ENCODE assay signal across 11 cellular contexts in the genomic region with DNA sequence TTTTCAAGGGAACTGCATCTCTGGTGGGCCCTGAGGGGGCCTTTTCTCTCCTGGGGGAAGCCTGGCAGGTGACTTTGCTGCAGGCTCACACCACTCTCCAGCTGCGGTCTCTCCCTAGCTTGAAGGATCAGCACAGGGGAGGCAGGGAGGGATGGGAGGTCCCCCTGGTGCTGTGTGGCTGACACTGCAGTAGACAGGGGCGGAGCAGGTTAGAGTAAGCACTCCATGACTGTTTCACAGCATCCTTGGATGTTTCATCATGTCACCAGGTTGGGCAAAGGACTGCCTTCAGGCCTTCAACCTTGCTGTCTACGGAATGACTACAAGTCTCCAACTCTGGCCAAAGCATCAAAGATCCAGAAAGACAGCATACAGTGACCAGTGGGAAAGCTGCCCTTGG.
DNase-seq lines count a peak whose midpoint lies in the region; ATAC-seq and TF ChIP-seq lines count a peak whose summit lies in the region.
"Had no signal": no experiment of that assay in that cellular context is flagged by ENCODE, and none has a peak within 500 bp of the region (broad histone marks: within the 10 kb centered on the region; RNA-seq: fewer than 3 reads in every experiment).

No MANE protein-coding gene starts in this region.

- H3K9ac ChIP-seq in HCT116 (ENCODE audit: low read length): no peak overlapping the region

- H2AFZ ChIP-seq in HCT116 (ENCODE audit: low read depth, low read length, poor library complexity, severe bottlenecking): no peak overlapping the region

- ATAC-seq in HCT116 (peak; percentile 95), HG02938 (IDR thresholded peaks at IDR 0.05; ENCODE audit: unreplicated experiment) (no peak)
- ATAC-seq in activated T-helper 17 cell treated with anti-CD3 and anti-CD28 coated beads, Interleukin-2, amount 50 U/mL, for 72 hours (replicated peaks): no peak
- ATAC-seq: lower lobe of right lung had no signal

- H3K36me3 ChIP-seq in HCT116 (ENCODE audit: control insufficient read depth in 1 of 2, insufficient read depth in 2 of 2, low read length in 2 of 2) (no peaks in the 10 kb centered on the region), transverse colon (no peaks in the 10 kb centered on the region)
- H3K36me3 ChIP-seq: lower lobe of right lung had no signal

- peaks cover 4% of the 10 kb centered on the region for H3K27me3 Mint-ChIP-seq in activated T-helper 17 cell treated with anti-CD3 and anti-CD28 coated beads, Interleukin-2, amount 50 U/mL, for 72 hours

- H3K4me2 ChIP-seq in HCT116 (ENCODE audit: low read length): no peak overlapping the region

- CTCF ChIA-PET in HCT116 (lab: Charles Lee): no interaction called here

- no peaks in the 10 kb centered on the region for H4K20me1 ChIP-seq in HCT116 (ENCODE audit: insufficient read depth)

- H3K27ac ChIP-seq in HCT116 (ENCODE audit: low read depth, low read length): no peak overlapping the region
- no peak overlapping the region for H3K27ac ChIP-seq in transverse colon
- H3K27ac ChIP-seq: lower lobe of right lung had no signal

- RAD21 ChIA-PET in HCT116 (lab: Charles Lee; ENCODE audit: low non-redundant PET in 1 of 2, low total read pairs in 2 of 2, uncharacterized antibody in 2 of 2, unreplicated experiment in 2 of 2): interaction anchor here in 1 of 2 experiments (0.6 kb wide), 1 partner anchor 423 kb away, joined by 3 read pairs; no protein-coding TSS in a partner anchor

- 65% methylated on average over 3 of the region's 3 CpGs; no CpG with 5 or more reads in 1 of the 2 donors for WGBS in transverse colon (ENCODE audit: low coverage in 1 of 2), 2 donors

- H3K4me3 Mint-ChIP-seq in activated T-helper 17 cell treated with anti-CD3 and anti-CD28 coated beads, Interleukin-2, amount 50 U/mL, for 72 hours: no peak overlapping the region
- H3K4me3 Mint-ChIP-seq: activated naive CD8-positive, alpha-beta T cell treated with anti-CD3 and anti-CD28 coated beads, Interleukin-2, amount 10 ng/mL, durations not matched to agents 7 days and 5 days had no signal

- no peaks in the 10 kb centered on the region for H3K9me3 Mint-ChIP-seq in activated T-helper 17 cell treated with anti-CD3 and anti-CD28 coated beads, Interleukin-2, amount 50 U/mL, for 72 hours
- H3K9me3 Mint-ChIP-seq: activated naive CD8-positive, alpha-beta T cell treated with anti-CD3 and anti-CD28 coated beads, Interleukin-2, amount 10 ng/mL, durations not matched to agents 7 days and 5 days had no signal

- no peak for TF ChIP-seq POLR2A in HCT116 (IDR thresholded peaks at IDR 0.05; ENCODE audit: borderline replicate concordance, extremely low read depth, insufficient read depth, insufficient read length)
- TF ChIP-seq POLR2A in transverse colon (IDR thresholded peaks at IDR 0.05): no peak

- intact Hi-C loops in HCT116 (cut with micrococcal nuclease) (no loop called here), transverse colon (cut with DNase I; ENCODE audit: low total_unique reads) (no loop called here)

- no peaks in the 10 kb centered on the region for H3K9me2 ChIP-seq in HCT116 (ENCODE audit: insufficient read depth)

- H3K79me2 ChIP-seq in HCT116 (ENCODE audit: insufficient read depth, low read length): no peaks in the 10 kb centered on the region

- POLR2A ChIA-PET in HCT116 (lab: Charles Lee): no interaction called here

- H3K4me3 ChIP-seq in HCT116 (replicated peaks in 1 of 2; ENCODE audit: low read depth in 1 of 2, low read length in 2 of 2) (no peak overlapping the region), transverse colon (no peak overlapping the region)
- H3K4me3 ChIP-seq: lower lobe of right lung had no signal

- H3K4me1 Mint-ChIP-seq in activated T-helper 17 cell treated with anti-CD3 and anti-CD28 coated beads, Interleukin-2, amount 50 U/mL, for 72 hours: no peaks in the 10 kb centered on the region
- H3K4me1 Mint-ChIP-seq: activated naive CD8-positive, alpha-beta T cell treated with anti-CD3 and anti-CD28 coated beads, Interleukin-2, amount 10 ng/mL, durations not matched to agents 7 days and 5 days had no signal

- no peaks in the 10 kb centered on the region for H3K9me3 ChIP-seq in HCT116 (ENCODE audit: control insufficient read depth in 1 of 2, insufficient read depth in 1 of 2, low read depth in 1 of 2, low read length in 2 of 2)
- H3K9me3 ChIP-seq in transverse colon: no peaks in the 10 kb centered on the region
- H3K9me3 ChIP-seq: lower lobe of right lung had no signal

- DNase-seq in NCI-H2081 (lab: John Stamatoyannopoulos, UW) (peak; percentile 28 to 42), NCI-H2081 treated with DMSO at 0.1 percent for 48 hours (lab: John Stamatoyannopoulos, UW) (no peak), HCT116 (ENCODE audit: low read depth, low spot score) (peak; percentile 44), RPMI7951 (ENCODE audit: low read depth) (peak; percentile 1), left kidney (ENCODE audit: low read depth, low spot score) (peak; percentile 42), transverse colon (no peak)
- DNase-seq: activated naive CD8-positive, alpha-beta T cell treated with anti-CD3 and anti-CD28 coated beads, Interleukin-2, amount 10 ng/mL, durations not matched to agents 7 days and 5 days; lower lobe of right lung; NCI-H2029 treated with DMSO at 0.1 percent for 48 hours had no signal

- H3K36me3 Mint-ChIP-seq in activated T-helper 17 cell treated with anti-CD3 and anti-CD28 coated beads, Interleukin-2, amount 50 U/mL, for 72 hours (ENCODE audit: low read depth): no peaks in the 10 kb centered on the region
- H3K36me3 Mint-ChIP-seq: activated naive CD8-positive, alpha-beta T cell treated with anti-CD3 and anti-CD28 coated beads, Interleukin-2, amount 10 ng/mL, durations not matched to agents 7 days and 5 days had no signal

- H3K27ac Mint-ChIP-seq in activated T-helper 17 cell treated with anti-CD3 and anti-CD28 coated beads, Interleukin-2, amount 50 U/mL, for 72 hours: no peak overlapping the region
- H3K27ac Mint-ChIP-seq: activated naive CD8-positive, alpha-beta T cell treated with anti-CD3 and anti-CD28 coated beads, Interleukin-2, amount 10 ng/mL, durations not matched to agents 7 days and 5 days had no signal

- in situ Hi-C loops in transverse colon (cut with MboI; ENCODE audit: low pct_ligation_motif_present in 1 of 4, low pct_unique_long_range_greater_than_20kb in 1 of 4, low sequenced_read_pairs in 3 of 4): no loop called here

- no peaks in the 10 kb centered on the region for H3K4me1 ChIP-seq in HCT116 (ENCODE audit: control insufficient read depth in 1 of 2, insufficient read depth in 2 of 2, low read length in 2 of 2)
- no peaks in the 10 kb centered on the region for H3K4me1 ChIP-seq in transverse colon
- H3K4me1 ChIP-seq: lower lobe of right lung had no signal

- no TSS peak for BruUV-seq in HCT116 (replicated peaks; lab: Mats Ljungman, UMichigan)

- no peak for TF ChIP-seq EP300 in transverse colon (IDR thresholded peaks at IDR 0.05; ENCODE audit: low read depth)

- H3K27me3 ChIP-seq in HCT116 (ENCODE audit: insufficient read depth, low read length) (peaks cover 42% of the 10 kb centered on the region), transverse colon (no peaks in the 10 kb centered on the region)

- peak; percentile 40 for TF ChIP-seq RAD21 in HCT116 (IDR thresholded peaks at IDR 0.05; ENCODE audit: low read depth)

- TF ChIP-seq CTCF in HCT116 (IDR thresholded peaks at IDR 0.05 in 2 of 3, conservative IDR thresholded peaks at IDR 0.05 in 1 of 3; ENCODE audit: borderline replicate concordance in 1 of 3, insufficient read depth in 1 of 3, low read depth in 2 of 3, low read length in 2 of 3) (peak in 2 of 3 experiments; percentile 45 to 54; a peak in 4 of 6 replicates), transverse colon (IDR thresholded peaks at IDR 0.05) (no peak)

TF ChIP-seq in HCT116, 20 proteins besides CTCF, POLR2A, EP300 and RAD21:
- no peak for TF ChIP-seq POLR2AphosphoS5 (IDR thresholded peaks at IDR 0.05; ENCODE audit: low read depth, low read length)
- TF ChIP-seq CEBPB (IDR thresholded peaks at IDR 0.05; ENCODE audit: low read depth): peak; percentile 56; the same call in 1 of the 2 replicates
TF ChIP-seq in HCT116: peak in this region for 1.

Comparison
In these comparisons a context has a peak if more than half of its experiments do, and no peak if none do; other contexts are left out.
1. DNase-seq: peak in NCI-H2081 (2 of 2), HCT116 (single experiment), RPMI7951 (single experiment) and left kidney (single experiment); none in NCI-H2081 treated with DMSO at 0.1 percent for 48 hours (single experiment) and transverse colon (single experiment).
2. CTCF ChIP-seq: peak in HCT116 (2 of 3); none in transverse colon (0 of 5).